8 cellular contexts compared by ENCODE assay signal in the genomic region with DNA sequence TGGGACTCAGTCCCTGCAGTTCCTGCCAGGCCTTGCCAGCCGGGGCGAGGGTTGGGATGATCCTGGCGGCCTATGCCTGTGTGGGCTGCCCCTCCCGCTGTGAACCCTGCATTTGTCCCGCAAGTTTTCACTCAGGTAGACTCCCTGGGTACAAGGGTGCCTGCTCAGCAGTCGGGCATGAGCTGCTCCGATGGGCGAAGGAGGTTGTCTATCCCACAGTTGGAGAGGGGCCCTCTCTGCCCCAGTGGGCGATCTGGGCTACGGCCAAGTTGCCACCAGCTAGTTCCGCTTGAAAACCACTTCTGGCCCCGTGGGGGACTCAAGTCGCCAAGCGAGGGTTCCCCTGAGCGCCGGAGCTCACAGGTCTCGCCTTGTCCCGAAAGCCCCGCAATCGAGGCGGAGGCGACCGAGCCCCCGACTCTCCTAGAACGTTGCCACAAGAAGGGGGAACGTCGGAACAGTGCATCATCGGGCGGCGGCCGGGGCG. TPM values are rescaled to one million over a fixed set of nuclear protein-coding genes. Genes with fewer than 3 reads are reported as not detected.
DNase-seq lines count a peak whose midpoint lies in the region; ATAC-seq, FAIRE-seq and TF ChIP-seq lines count a peak whose summit lies in the region.

No MANE protein-coding gene starts in this region.

- no peaks in the 10 kb centered on the region for H3K9me1 ChIP-seq in keratinocyte (ENCODE audit: control insufficient read depth, extremely low read depth, insufficient read depth, low read length)

- H3K4me2 ChIP-seq in astrocyte (ENCODE audit: low read length), result peak overlapping the region; percentile 94
- peak overlapping the region; percentile 61 for H3K4me2 ChIP-seq in keratinocyte (ENCODE audit: control insufficient read depth, extremely low read depth, insufficient read depth, low read depth, low read length)

- H3K4me1 ChIP-seq in astrocyte (ENCODE audit: insufficient read depth, low read length), result peaks cover 34% of the 10 kb centered on the region
- peaks cover 37% of the 10 kb centered on the region for H3K4me1 ChIP-seq in keratinocyte (ENCODE audit: control insufficient read depth, extremely low read depth, insufficient read depth, low read length)

- H4K20me1 ChIP-seq in astrocyte (ENCODE audit: insufficient read depth, low read length) (peaks cover 45% of the 10 kb centered on the region), keratinocyte (ENCODE audit: control insufficient read depth, extremely low read depth, insufficient read depth, low read length) (peaks cover 25% of the 10 kb centered on the region)

- H3K4me3 Mint-ChIP-seq in astrocyte (ENCODE audit: unreplicated experiment), result peak overlapping the region; percentile 87
- H3K4me3 Mint-ChIP-seq in stimulated activated naive CD8-positive, alpha-beta T cell treated with anti-CD3 and anti-CD28 coated beads, Interleukin-15, amount 100 ng/mL, for 72 hours, result peak overlapping the region; percentile 96

- H3K4me1 Mint-ChIP-seq in astrocyte (ENCODE audit: low read depth, unreplicated experiment), result peaks cover 21% of the 10 kb centered on the region
- H3K4me1 Mint-ChIP-seq in stimulated activated naive CD8-positive, alpha-beta T cell treated with anti-CD3 and anti-CD28 coated beads, Interleukin-15, amount 100 ng/mL, for 72 hours, result peaks cover 53% of the 10 kb centered on the region

- H3K27me3 Mint-ChIP-seq in astrocyte (ENCODE audit: low read depth, unreplicated experiment), result no peaks in the 10 kb centered on the region
- H3K27me3 Mint-ChIP-seq in stimulated activated naive CD8-positive, alpha-beta T cell treated with anti-CD3 and anti-CD28 coated beads, Interleukin-15, amount 100 ng/mL, for 72 hours, result no peaks in the 10 kb centered on the region

- H3K27me3 ChIP-seq in astrocyte (ENCODE audit: insufficient read depth, low read length) (no peaks in the 10 kb centered on the region), keratinocyte (ENCODE audit: control insufficient read depth, extremely low read depth, insufficient read depth, low read length) (no peaks in the 10 kb centered on the region)

- DNase-seq in stimulated activated CD4-positive, alpha-beta T cell treated with anti-CD3 and anti-CD28 coated beads, Interleukin-1b, Interleukin-23, amount 100 ng/mL, for 48 hours, result peak; percentile 13
- DNase-seq in stimulated activated CD4-positive, alpha-beta T cell treated with anti-CD3 and anti-CD28 coated beads, Interleukin-2, amount 100 ng/mL, for 48 hours, result no peak
- DNase-seq in astrocyte (ENCODE audit: low read depth) (no peak), keratinocyte (ENCODE audit: low read depth, low spot score) (no peak), SHP77 (lab: John Stamatoyannopoulos, UW) (no peak)
- peak in 1 of 2 donors; percentile 11 for DNase-seq in stimulated activated naive CD8-positive, alpha-beta T cell treated with anti-CD3 and anti-CD28 coated beads, Interleukin-15, amount 100 ng/mL, for 72 hours

- TF ChIP-seq CTCF in astrocyte (IDR thresholded peaks at IDR 0.05; ENCODE audit: insufficient read depth, low read depth, low read length), result no peak
- no peak for TF ChIP-seq CTCF in keratinocyte (optimal IDR thresholded peaks at IDR 0.05 in 1 of 3, IDR thresholded peaks at IDR 0.05 in 1 of 3, conservative IDR thresholded peaks at IDR 0.05 in 1 of 3; ENCODE audit: extremely low read depth in 1 of 3, insufficient read depth in 2 of 3, low read length in 3 of 3)

- H3K4me3 ChIP-seq in astrocyte (ENCODE audit: insufficient read depth, low read depth, low read length), result peak overlapping the region; percentile 64
- peak overlapping the region; percentile 45 to 87 (median 57) for H3K4me3 ChIP-seq in keratinocyte (ENCODE audit: control insufficient read depth in 2 of 3, extremely low read depth in 1 of 3, insufficient read depth in 2 of 3, low read depth in 1 of 3, low read length in 3 of 3)

- peaks cover 27% of the 10 kb centered on the region for H3K36me3 ChIP-seq in astrocyte (ENCODE audit: insufficient read depth, low read length)
- H3K36me3 ChIP-seq in keratinocyte (ENCODE audit: control insufficient read depth in 2 of 2, extremely low read depth in 1 of 2, insufficient read depth in 2 of 2, low read length in 2 of 2), result peaks cover 33 to 38% of the 10 kb centered on the region in 2 experiments

- H3K9me3 ChIP-seq in astrocyte (ENCODE audit: insufficient read depth, low read depth, low read length), result no peaks in the 10 kb centered on the region
- H3K9me3 ChIP-seq in keratinocyte (ENCODE audit: control insufficient read depth, low read depth, low read length), result no peaks in the 10 kb centered on the region

- no peaks in the 10 kb centered on the region for H3K9me3 Mint-ChIP-seq in astrocyte (ENCODE audit: unreplicated experiment)
- no peaks in the 10 kb centered on the region for H3K9me3 Mint-ChIP-seq in stimulated activated naive CD8-positive, alpha-beta T cell treated with anti-CD3 and anti-CD28 coated beads, Interleukin-15, amount 100 ng/mL, for 72 hours

- peaks cover 42% of the 10 kb centered on the region for H3K36me3 Mint-ChIP-seq in astrocyte (ENCODE audit: low read depth, unreplicated experiment)

- peak; percentile 11 for ATAC-seq in HG03469 (IDR thresholded peaks at IDR 0.05; ENCODE audit: unreplicated experiment)
- ATAC-seq in stimulated activated naive CD8-positive, alpha-beta T cell treated with anti-CD3 and anti-CD28 coated beads, Interleukin-15, amount 100 ng/mL, for 72 hours, result peak; percentile 10
- no peak for ATAC-seq in GM19452 (IDR thresholded peaks at IDR 0.05; ENCODE audit: unreplicated experiment)

- FAIRE-seq in astrocyte (lab: Jason Lieb, UNC) (no peak), keratinocyte (lab: Jason Lieb, UNC) (no peak)

- H3K79me2 ChIP-seq in astrocyte (ENCODE audit: insufficient read depth, low read length), result peaks cover 45% of the 10 kb centered on the region
- H3K79me2 ChIP-seq in keratinocyte (ENCODE audit: control insufficient read depth, insufficient read depth, low read length), result peaks cover 36% of the 10 kb centered on the region

- peak overlapping the region; percentile 68 for H3K27ac ChIP-seq in astrocyte (ENCODE audit: low read depth, low read length)
- H3K27ac ChIP-seq in keratinocyte (ENCODE audit: control insufficient read depth, insufficient read depth, low read length), result peak overlapping the region; percentile 17

- H3K27ac Mint-ChIP-seq in astrocyte (ENCODE audit: unreplicated experiment), result peak overlapping the region; percentile 53
- peak overlapping the region; percentile 94 to 98 for H3K27ac Mint-ChIP-seq in stimulated activated naive CD8-positive, alpha-beta T cell treated with anti-CD3 and anti-CD28 coated beads, Interleukin-15, amount 100 ng/mL, for 72 hours

- H3K9ac ChIP-seq in astrocyte (ENCODE audit: low read length) (peak overlapping the region; percentile 92), keratinocyte (ENCODE audit: control insufficient read depth, extremely low read depth, insufficient read depth, low read length) (peak overlapping the region; percentile 59)

- H2AFZ ChIP-seq in astrocyte (ENCODE audit: low read depth, low read length), result peak overlapping the region; percentile 76
- peak overlapping the region; percentile 64 for H2AFZ ChIP-seq in keratinocyte (ENCODE audit: control insufficient read depth, low read length)

- dilution Hi-C loops in keratinocyte (cut with MboI; ENCODE audit: extremely low pct_ligation_motif_present, low sequenced_read_pairs), result no loop called here

RNA-seq across cellular contexts. Expression of a gene that starts 0.4 kb away (rescaled TPM):
- total RNA-seq in astrocyte, result 722 and 791 TPM in 2 replicates
- 1,218 to 2,229 TPM (median 1,551 TPM) in 3 replicates for polyA plus RNA-seq in keratinocyte
- 265 TPM for polyA plus RNA-seq in keratinocyte (2011; ENCODE audit: low read depth)
- polyA plus RNA-seq in keratinocyte (2011; cell fraction: cytosol; rRNA removed), result 1,209 and 1,293 TPM in 2 replicates
- 796 and 920 TPM in 2 replicates for polyA plus RNA-seq in keratinocyte (2011; cell fraction: nucleus; rRNA removed)
- polyA plus RNA-seq in keratinocyte (2012; ENCODE audit: low replicate concordance), result 546 and 816 TPM in 2 replicates
- 1,325 to 2,073 TPM (median 1,599 TPM) in 3 replicates for polyA minus RNA-seq in keratinocyte
- polyA minus RNA-seq in keratinocyte (2011; cell fraction: cytosol; rRNA and poly(A)+ RNA removed), result 656 TPM
- polyA minus RNA-seq in keratinocyte (2011; cell fraction: nucleus; rRNA and poly(A)+ RNA removed), result 245 and 276 TPM in 2 replicates

RNA-seq across cellular contexts. Expression of a gene that starts 6.1 kb away (rescaled TPM):
- total RNA-seq in astrocyte, result 4.9 and 6.2 TPM in 2 replicates
- 4.9 to 8.7 TPM (median 5.1 TPM) in 3 replicates for polyA plus RNA-seq in keratinocyte
- 1.2 TPM for polyA plus RNA-seq in keratinocyte (2011; ENCODE audit: low read depth)
- 3.8 and 7.7 TPM in 2 replicates for polyA plus RNA-seq in keratinocyte (2011; cell fraction: cytosol; rRNA removed)
- polyA plus RNA-seq in keratinocyte (2011; cell fraction: nucleus; rRNA removed), result 5.1 and 8.0 TPM in 2 replicates
- polyA plus RNA-seq in keratinocyte (2012; ENCODE audit: low replicate concordance), result 5.4 and 7.8 TPM in 2 replicates
- 1.4 to 5.8 TPM (median 1.7 TPM) in 3 replicates for polyA minus RNA-seq in keratinocyte
- polyA minus RNA-seq in keratinocyte (2011; cell fraction: cytosol; rRNA and poly(A)+ RNA removed), result 6.1 TPM
- 1.5 and 1.8 TPM in 2 replicates for polyA minus RNA-seq in keratinocyte (2011; cell fraction: nucleus; rRNA and poly(A)+ RNA removed)

RNA-seq across cellular contexts. Expression of a gene that starts 15.0 kb away (rescaled TPM):
- total RNA-seq in astrocyte, result 144 and 146 TPM in 2 replicates
- 58.3 to 84.1 TPM (median 67.2 TPM) in 3 replicates for polyA plus RNA-seq in keratinocyte
- 31.2 TPM for polyA plus RNA-seq in keratinocyte (2011; ENCODE audit: low read depth)
- 42.8 and 66.5 TPM in 2 replicates for polyA plus RNA-seq in keratinocyte (2011; cell fraction: cytosol; rRNA removed)
- 94.0 and 116 TPM in 2 replicates for polyA plus RNA-seq in keratinocyte (2011; cell fraction: nucleus; rRNA removed)
- 44.4 and 76.0 TPM in 2 replicates for polyA plus RNA-seq in keratinocyte (2012; ENCODE audit: low replicate concordance)
- polyA minus RNA-seq in keratinocyte, result 122 to 148 TPM (median 148 TPM) in 3 replicates
- polyA minus RNA-seq in keratinocyte (2011; cell fraction: cytosol; rRNA and poly(A)+ RNA removed), result 95.2 TPM
- 67.8 and 83.2 TPM in 2 replicates for polyA minus RNA-seq in keratinocyte (2011; cell fraction: nucleus; rRNA and poly(A)+ RNA removed)

RNA-seq across cellular contexts. Expression of a gene that starts 15.9 kb away (rescaled TPM):
- total RNA-seq in astrocyte, result 2.3 and 3.2 TPM in 2 replicates
- polyA plus RNA-seq in keratinocyte, result 2.1 to 16.9 TPM (median 15.0 TPM) in 3 replicates
- polyA plus RNA-seq in keratinocyte (2011; ENCODE audit: low read depth), result 0.62 TPM
- 3.6 and 4.7 TPM in 2 replicates for polyA plus RNA-seq in keratinocyte (2011; cell fraction: cytosol; rRNA removed)
- polyA plus RNA-seq in keratinocyte (2011; cell fraction: nucleus; rRNA removed), result 7.3 and 8.3 TPM in 2 replicates
- 0.55 and 15.7 TPM in 2 replicates for polyA plus RNA-seq in keratinocyte (2012; ENCODE audit: low replicate concordance)
- polyA minus RNA-seq in keratinocyte, result 3.0 to 10.4 TPM (median 7.5 TPM) in 3 replicates
- 22.4 TPM for polyA minus RNA-seq in keratinocyte (2011; cell fraction: cytosol; rRNA and poly(A)+ RNA removed)
- polyA minus RNA-seq in keratinocyte (2011; cell fraction: nucleus; rRNA and poly(A)+ RNA removed), result 5.0 and 9.8 TPM in 2 replicates

RNA-seq across cellular contexts. Expression of a gene that starts 26.2 kb away (rescaled TPM):
- 14.5 and 16.6 TPM in 2 replicates for total RNA-seq in astrocyte
- 0.41 to 0.94 TPM (median 0.80 TPM) in 3 replicates for polyA plus RNA-seq in keratinocyte
- not detected for polyA plus RNA-seq in keratinocyte (2011; ENCODE audit: low read depth)
- polyA plus RNA-seq in keratinocyte (2011; cell fraction: cytosol; rRNA removed), result 0.16 TPM in 2 replicates
- polyA plus RNA-seq in keratinocyte (2011; cell fraction: nucleus; rRNA removed), result 4.2 and 5.9 TPM in 2 replicates
- 0.44 and 0.77 TPM in 2 replicates for polyA plus RNA-seq in keratinocyte (2012; ENCODE audit: low replicate concordance)
- polyA minus RNA-seq in keratinocyte, result 0.64 to 0.98 TPM (median 0.89 TPM) in 3 replicates
- polyA minus RNA-seq in keratinocyte (2011; cell fraction: cytosol; rRNA and poly(A)+ RNA removed), result not detected
- polyA minus RNA-seq in keratinocyte (2011; cell fraction: nucleus; rRNA and poly(A)+ RNA removed), result 0.93 and 1.3 TPM in 2 replicates
